Comparison of ENCODE assay signal across 12 cellular contexts in the genomic region with DNA sequence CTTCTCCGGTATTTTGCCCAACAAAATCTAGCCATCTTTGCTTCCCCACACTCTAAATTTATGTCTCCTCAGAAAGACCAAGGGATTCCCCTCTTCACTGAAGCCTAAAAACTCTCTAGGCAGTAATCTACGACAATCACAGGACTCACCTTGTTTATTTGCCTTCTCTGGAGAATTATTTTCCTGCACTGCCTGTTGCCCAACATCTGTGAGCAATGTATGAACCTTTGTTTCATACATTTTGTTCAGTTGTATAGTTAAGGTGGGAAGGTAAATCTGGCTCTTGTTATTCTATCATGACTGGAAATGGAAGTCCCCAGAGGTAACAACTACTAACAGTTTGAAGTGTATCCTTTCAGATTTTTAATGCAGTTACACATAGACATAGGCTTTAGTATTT. TPM values are rescaled to one million over a fixed set of nuclear protein-coding genes. Genes with fewer than 3 reads are reported as not detected.
DNase-seq lines count a peak whose midpoint lies in the region; ATAC-seq and TF ChIP-seq lines count a peak whose summit lies in the region.
"Had no signal": no experiment of that assay in that cellular context is flagged by ENCODE, and none has a peak within 500 bp of the region (broad histone marks: within the 10 kb centered on the region; RNA-seq: fewer than 3 reads in every experiment).

No MANE protein-coding gene starts in this region.

- no peaks in the 10 kb centered on the region for H3K27me3 ChIP-seq in SK-N-SH (ENCODE audit: insufficient read depth)
- H3K27me3 ChIP-seq: colonic mucosa had no signal

- TF ChIP-seq RAD21 in SK-N-SH (IDR thresholded peaks at IDR 0.05; ENCODE audit: low read length), result no peak

- H3K4me3 ChIP-seq in SK-N-SH (ENCODE audit: low read depth in 2 of 2, low read length in 1 of 2) (peak overlapping the region in 1 of 2 experiments; percentile 94; a peak in 1 of 4 replicates), fibroblast of pulmonary artery (replicated peaks; ENCODE audit: low read depth, low read length) (peak overlapping the region; percentile 97)
- H3K4me3 ChIP-seq: colonic mucosa had no signal

- H3K36me3 ChIP-seq in SK-N-SH (replicated peaks in 1 of 2; ENCODE audit: control insufficient read depth in 1 of 2, insufficient read depth in 2 of 2, low read length in 1 of 2), result peaks cover 50 to 52% of the 10 kb centered on the region in 2 experiments

- H3K27ac Mint-ChIP-seq in T-helper 17 cell, result peak overlapping the region; percentile 100
- H3K27ac Mint-ChIP-seq in progenitor cell of endocrine pancreas, result peak overlapping the region; percentile 5

- no peaks in the 10 kb centered on the region for H3K9me3 ChIP-seq in SK-N-SH
- H3K9me3 ChIP-seq in T-helper 17 cell (ENCODE audit: control insufficient read depth, low read length, poor library complexity, severe bottlenecking), result no peaks in the 10 kb centered on the region
- H3K9me3 ChIP-seq: colonic mucosa had no signal

- H2AFZ ChIP-seq in SK-N-SH (ENCODE audit: low read depth), result no peak overlapping the region

- peak overlapping the region; percentile 83 for H3K4me2 ChIP-seq in SK-N-SH

- H3K27ac ChIP-seq in SK-N-SH (ENCODE audit: low read depth in 2 of 2, low read length in 1 of 2), result no peak overlapping the region
- H3K27ac ChIP-seq: 22Rv1, colonic mucosa had no signal

- H3K9ac ChIP-seq in SK-N-SH, result peak overlapping the region; percentile 98; the same call in 1 of the 2 replicates

- no peak overlapping the region for H3K4me3 Mint-ChIP-seq in T-helper 17 cell
- H3K4me3 Mint-ChIP-seq in progenitor cell of endocrine pancreas (ENCODE audit: low read depth), result no peak overlapping the region

- H3K4me1 Mint-ChIP-seq in T-helper 17 cell, result peaks cover 36% of the 10 kb centered on the region
- peaks cover 25% of the 10 kb centered on the region for H3K4me1 Mint-ChIP-seq in progenitor cell of endocrine pancreas (ENCODE audit: low read depth)

- POLR2A ChIA-PET in SK-N-SH (lab: Yijun Ruan, JAX), result no interaction called here

- no peaks in the 10 kb centered on the region for H3K9me3 Mint-ChIP-seq in progenitor cell of endocrine pancreas (ENCODE audit: low read depth)

- H3K27me3 Mint-ChIP-seq in T-helper 17 cell (no peaks in the 10 kb centered on the region), progenitor cell of endocrine pancreas (no peaks in the 10 kb centered on the region)

- no peaks in the 10 kb centered on the region for H3K9me2 ChIP-seq in SK-N-SH

- peaks cover 5 to 15% of the 10 kb centered on the region in 2 experiments; a peak in 2 of 4 replicates for H3K4me1 ChIP-seq in SK-N-SH (ENCODE audit: control insufficient read depth in 1 of 2, insufficient read depth in 2 of 2, low read depth in 1 of 2, low read length in 1 of 2)

- H4K20me1 ChIP-seq in SK-N-SH (ENCODE audit: insufficient read depth), result peaks cover 52% of the 10 kb centered on the region

- DNase-seq in SK-N-SH (no peak), T-helper 17 cell (no peak), fibroblast of pulmonary artery (ENCODE audit: low read depth) (no peak), progenitor cell of endocrine pancreas (ENCODE audit: low spot score, unreplicated experiment) (no peak), omental fat pad (ENCODE audit: low spot score) (no peak)
- DNase-seq in stimulated activated naive CD4-positive, alpha-beta T cell (lab: John Stamatoyannopoulos, UW), result no peak
- DNase-seq: colonic mucosa had no signal

- TF ChIP-seq CTCF in SK-N-SH (IDR thresholded peaks at IDR 0.05), result no peak
- TF ChIP-seq CTCF in fibroblast of pulmonary artery (IDR thresholded peaks at IDR 0.05; ENCODE audit: low read length, missing control alignments), result no peak
- TF ChIP-seq CTCF in progenitor cell of endocrine pancreas (IDR thresholded peaks at IDR 0.05; ENCODE audit: unreplicated experiment), result no peak
- TF ChIP-seq CTCF in omental fat pad (IDR thresholded peaks at IDR 0.05), result no peak

- peaks cover 17% of the 10 kb centered on the region for H3K36me3 Mint-ChIP-seq in T-helper 17 cell (ENCODE audit: low read depth)
- H3K36me3 Mint-ChIP-seq in progenitor cell of endocrine pancreas (ENCODE audit: insufficient read depth), result peaks cover 9% of the 10 kb centered on the region

- TF ChIP-seq EP300 in SK-N-SH (IDR thresholded peaks at IDR 0.05; ENCODE audit: borderline replicate concordance in 1 of 2, low read depth in 1 of 2, low read length in 1 of 2), result no peak

- WGBS in SK-N-SH (ENCODE audit: low lambda C conversion rate), result 89% methylated on average over 2 of the region's 2 CpGs

- peaks cover 7% of the 10 kb centered on the region for H3F3A ChIP-seq in SK-N-SH (replicated peaks; ENCODE audit: insufficient read depth)

- no peak for ATAC-seq in SK-N-SH treated with all-trans-retinoic acid at 6 μM for 48 hours
- ATAC-seq in T-helper 17 cell, result no peak
- no peak for ATAC-seq in omental fat pad (ENCODE audit: low FRiP score)
- no peak for ATAC-seq in GM19455 (IDR thresholded peaks at IDR 0.05; ENCODE audit: unreplicated experiment)
- ATAC-seq: Right ventricle myocardium inferior had no signal

- H3K79me2 ChIP-seq in SK-N-SH (ENCODE audit: insufficient read depth), result peaks cover 97% of the 10 kb centered on the region

- CTCF ChIA-PET in SK-N-SH (lab: Yijun Ruan, JAX), result interaction anchor here (1.4 kb wide), 1 partner anchor 75 kb away, joined by 3 read pairs; no protein-coding TSS in a partner anchor

TF ChIP-seq in SK-N-SH, 30 proteins besides CTCF, POLR2A, EP300 and RAD21 (continues in another document):
- TF ChIP-seq TCF12 (IDR thresholded peaks at IDR 0.05) (no peak), GABPA (IDR thresholded peaks at IDR 0.05; ENCODE audit: low read depth) (no peak), GATA2 (CRISPR knock-in tag; IDR thresholded peaks at IDR 0.05) (no peak), SMC3 (IDR thresholded peaks at IDR 0.05; ENCODE audit: low read depth, low read length) (no peak), ELF1 (IDR thresholded peaks at IDR 0.05) (no peak), RXRA (IDR thresholded peaks at IDR 0.05; ENCODE audit: borderline replicate concordance, low read depth) (no peak), FOXM1 (IDR thresholded peaks at IDR 0.05; ENCODE audit: low read depth) (no peak), EZH2phosphoT487 (IDR thresholded peaks at IDR 0.05; ENCODE audit: borderline replicate concordance, low read depth) (no peak)
- TF ChIP-seq, protein P1, sequence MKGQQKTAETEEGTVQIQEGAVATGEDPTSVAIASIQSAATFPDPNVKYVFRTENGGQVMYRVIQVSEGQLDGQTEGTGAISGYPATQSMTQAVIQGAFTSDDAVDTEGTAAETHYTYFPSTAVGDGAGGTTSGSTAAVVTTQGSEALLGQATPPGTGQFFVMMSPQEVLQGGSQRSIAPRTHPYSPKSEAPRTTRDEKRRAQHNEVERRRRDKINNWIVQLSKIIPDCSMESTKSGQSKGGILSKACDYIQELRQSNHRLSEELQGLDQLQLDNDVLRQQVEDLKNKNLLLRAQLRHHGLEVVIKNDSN (IDR thresholded peaks at IDR 0.05; ENCODE audit: borderline replicate concordance, low read depth), result no peak

TF ChIP-seq in SK-N-SH treated with all-trans-retinoic acid at 6 μM for 48 hours, 23 proteins besides CTCF, POLR2A, EP300 and RAD21 (continues in another document):
- TF ChIP-seq, protein P2, sequence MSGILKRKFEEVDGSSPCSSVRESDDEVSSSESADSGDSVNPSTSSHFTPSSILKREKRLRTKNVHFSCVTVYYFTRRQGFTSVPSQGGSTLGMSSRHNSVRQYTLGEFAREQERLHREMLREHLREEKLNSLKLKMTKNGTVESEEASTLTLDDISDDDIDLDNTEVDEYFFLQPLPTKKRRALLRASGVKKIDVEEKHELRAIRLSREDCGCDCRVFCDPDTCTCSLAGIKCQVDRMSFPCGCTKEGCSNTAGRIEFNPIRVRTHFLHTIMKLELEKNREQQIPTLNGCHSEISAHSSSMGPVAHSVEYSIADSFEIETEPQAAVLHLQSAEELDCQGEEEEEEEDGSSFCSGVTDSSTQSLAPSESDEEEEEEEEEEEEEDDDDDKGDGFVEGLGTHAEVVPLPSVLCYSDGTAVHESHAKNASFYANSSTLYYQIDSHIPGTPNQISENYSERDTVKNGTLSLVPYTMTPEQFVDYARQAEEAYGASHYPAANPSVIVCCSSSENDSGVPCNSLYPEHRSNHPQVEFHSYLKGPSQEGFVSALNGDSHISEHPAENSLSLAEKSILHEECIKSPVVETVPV (CRISPR knock-in tag; IDR thresholded peaks at IDR 0.05), result no peak
- no peak for TF ChIP-seq OSR1 (CRISPR knock-in tag; IDR thresholded peaks at IDR 0.05)
- no peak for TF ChIP-seq ARNTL (CRISPR knock-in tag; IDR thresholded peaks at IDR 0.05; ENCODE audit: borderline replicate concordance, low read depth)
- no peak for TF ChIP-seq ZNF565 (CRISPR knock-in tag; conservative IDR thresholded peaks at IDR 0.05; ENCODE audit: low read depth)
- no peak for TF ChIP-seq ZFP30 (CRISPR knock-in tag; IDR thresholded peaks at IDR 0.05)

RNA-seq across cellular contexts. Expression of a gene that starts 2.2 kb away (rescaled TPM):
- 91.4 and 122 TPM in 2 replicates for polyA plus RNA-seq in SK-N-SH (2012; rRNA removed)
- polyA plus RNA-seq in SK-N-SH (2012; cell fraction: cytosol; rRNA removed), result 86.6 and 96.8 TPM in 2 replicates
- polyA plus RNA-seq in SK-N-SH (2012; cell fraction: nucleus; rRNA removed), result 105 and 128 TPM in 2 replicates
- total RNA-seq in T-helper 17 cell, result 100 to 1,000 TPM; 122 to 143 TPM
- 143 and 151 TPM in 2 replicates for total RNA-seq in progenitor cell of endocrine pancreas
- 100 to 1,000 TPM; 118 to 179 (median 155) TPM for total RNA-seq in omental fat pad

RNA-seq across cellular contexts. Expression of a gene that starts 2.3 kb away (rescaled TPM):
- 165 and 226 TPM in 2 replicates for polyA plus RNA-seq in SK-N-SH (2012; rRNA removed)
- polyA plus RNA-seq in SK-N-SH (2012; cell fraction: cytosol; rRNA removed), result 119 and 142 TPM in 2 replicates
- polyA plus RNA-seq in SK-N-SH (2012; cell fraction: nucleus; rRNA removed), result 207 and 239 TPM in 2 replicates
- 10 to 100 TPM; 63.3 to 65.6 TPM for total RNA-seq in T-helper 17 cell
- total RNA-seq in progenitor cell of endocrine pancreas, result 139 and 142 TPM in 2 replicates
- 10 to 100 TPM; 60.9 to 82.9 (median 69.1) TPM for total RNA-seq in omental fat pad

RNA-seq across cellular contexts. Expression of a gene that starts 26.0 kb away (rescaled TPM):
- 0.16 and 0.18 TPM in 2 replicates for polyA plus RNA-seq in SK-N-SH (2012; rRNA removed)
- polyA plus RNA-seq in SK-N-SH (2012; cell fraction: cytosol; rRNA removed), result 0.04 and 0.09 TPM in 2 replicates
- polyA plus RNA-seq in SK-N-SH (2012; cell fraction: nucleus; rRNA removed), result 0.45 and 0.56 TPM in 2 replicates
- total RNA-seq in T-helper 17 cell (under 1 TPM; 0.17 to 0.21 TPM), progenitor cell of endocrine pancreas (0.78 and 0.96 TPM in 2 replicates), omental fat pad (under 1 TPM in 1 of 4 donors, not detected in 3; 0.46 TPM)
- total RNA-seq: Right ventricle myocardium inferior had no signal

RNA-seq across cellular contexts. Expression of a gene that starts 55.9 kb away (rescaled TPM):
- polyA plus RNA-seq in SK-N-SH (2012; rRNA removed), result 31.4 and 52.1 TPM in 2 replicates
- 34.9 and 45.9 TPM in 2 replicates for polyA plus RNA-seq in SK-N-SH (2012; cell fraction: cytosol; rRNA removed)
- 24.8 and 42.2 TPM in 2 replicates for polyA plus RNA-seq in SK-N-SH (2012; cell fraction: nucleus; rRNA removed)
- total RNA-seq in T-helper 17 cell (10 to 100 TPM; 28.9 to 34.7 TPM), progenitor cell of endocrine pancreas (73.8 and 74.8 TPM in 2 replicates), omental fat pad (100 to 1,000 TPM in 2 of 4 donors, 10 to 100 TPM in 2; 66.7 to 117 (median 96.9) TPM)

RNA-seq across cellular contexts. Expression of a gene that starts 59.5 kb away (rescaled TPM):
- 13.4 and 17.5 TPM in 2 replicates for polyA plus RNA-seq in SK-N-SH (2012; rRNA removed)
- 9.1 and 11.0 TPM in 2 replicates for polyA plus RNA-seq in SK-N-SH (2012; cell fraction: cytosol; rRNA removed)
- 26.6 and 32.0 TPM in 2 replicates for polyA plus RNA-seq in SK-N-SH (2012; cell fraction: nucleus; rRNA removed)
- not detected for total RNA-seq in T-helper 17 cell
- 75.6 and 80.4 TPM in 2 replicates for total RNA-seq in progenitor cell of endocrine pancreas
- 1 to 10 TPM in 2 of 4 donors, under 1 TPM in 2; 0.36 to 2.0 (median 1.0) TPM for total RNA-seq in omental fat pad
- total RNA-seq: pulmonary artery endothelial cell had no signal
